In genomic region chr11:47171057-47171838, GRCh38 we compare ENCODE assay signal across 28 cellular contexts. TPM values are rescaled to one million over a fixed set of nuclear protein-coding genes. Genes with fewer than 3 reads are reported as not detected.
A peak's percentile ranks its signal among the peaks of the same experiment; 100 is the strongest.
DNase-seq lines count a peak whose midpoint lies in the region; ATAC-seq, FAIRE-seq and TF ChIP-seq lines count a peak whose summit lies in the region.
"Had no signal": no experiment of that assay in that cellular context is flagged by ENCODE, and none has a peak within 500 bp of the region (broad histone marks: within the 10 kb centered on the region; RNA-seq: fewer than 3 reads in every experiment).

No MANE protein-coding gene starts in this region.

- peak overlapping the region; percentile 69 for H3K27ac Mint-ChIP-seq in activated T-cell treated with anti-CD3 and anti-CD28 coated beads, Interleukin-2, amount 50 U/mL, for 72 hours
- H3K27ac Mint-ChIP-seq in T-helper 17 cell (peak overlapping the region; percentile 81), endothelial cell (ENCODE audit: unreplicated experiment) (no peak overlapping the region)
- H3K27ac Mint-ChIP-seq: neural progenitor cell had no signal

- H3K4me3 ChIP-seq in sigmoid colon = no peak overlapping the region
- H3K4me3 ChIP-seq in PC-9 = no peak overlapping the region
- H3K4me3 ChIP-seq: breast epithelium, coronary artery, GM12878, lower lobe of right lung, mucosa of descending colon, neural progenitor cell, prostate gland, SJSA1, suprapubic skin had no signal

- peaks cover 0 to 51% (median 40%) of the 10 kb centered on the region in 4 donors for H3K4me1 ChIP-seq in sigmoid colon
- peaks cover 7% of the 10 kb centered on the region for H3K4me1 ChIP-seq in PC-9 (replicated peaks; ENCODE audit: insufficient read depth)
- H3K4me1 ChIP-seq: BE2C, Caco-2 had no signal

- CTCF ChIA-PET in PC-9 (lab: Charles Lee) = no interaction called here

- no peak for FAIRE-seq in GM12891 (lab: Jason Lieb, UNC)
- FAIRE-seq: GM12878, H1, kidney, RCC 7860, urothelium cell line had no signal

- H4K20me1 ChIP-seq in PC-9 (ENCODE audit: insufficient read depth) = peaks cover 40% of the 10 kb centered on the region

- no TSS peak for BruUV-seq in PC-9 (replicated peaks; lab: Mats Ljungman, UMichigan)

- TF ChIP-seq CTCF in endothelial cell (IDR thresholded peaks at IDR 0.05; ENCODE audit: unreplicated experiment) = no peak
- TF ChIP-seq CTCF in sigmoid colon (IDR thresholded peaks at IDR 0.05) = no peak
- no peak for TF ChIP-seq CTCF in PC-9 (conservative IDR thresholded peaks at IDR 0.05)

- no peaks in the 10 kb centered on the region for H3K9me2 ChIP-seq in PC-9 (ENCODE audit: insufficient read depth)

- no peak for TF ChIP-seq EP300 in sigmoid colon (IDR thresholded peaks at IDR 0.05)

- no peak overlapping the region for H3K4me2 ChIP-seq in PC-9
- H3K4me2 ChIP-seq: neural progenitor cell had no signal

- H3F3A ChIP-seq in PC-9 (ENCODE audit: insufficient read depth, low read depth) = peaks cover 19% of the 10 kb centered on the region; the same call in 1 of the 2 replicates

- no peaks in the 10 kb centered on the region for H3K27me3 Mint-ChIP-seq in activated T-cell treated with anti-CD3 and anti-CD28 coated beads, Interleukin-2, amount 50 U/mL, for 72 hours (ENCODE audit: low read depth)
- H3K27me3 Mint-ChIP-seq in T-helper 17 cell (no peaks in the 10 kb centered on the region), endothelial cell (ENCODE audit: unreplicated experiment) (peaks cover 7% of the 10 kb centered on the region)

- no peak overlapping the region for H2AFZ ChIP-seq in PC-9
- H2AFZ ChIP-seq: neural progenitor cell had no signal

- H3K9me3 ChIP-seq in T-helper 17 cell (ENCODE audit: control insufficient read depth, low read length, poor library complexity, severe bottlenecking) (no peaks in the 10 kb centered on the region), sigmoid colon (no peaks in the 10 kb centered on the region), PC-9 (ENCODE audit: insufficient read depth, low read depth) (no peaks in the 10 kb centered on the region)
- H3K9me3 ChIP-seq: BE2C, breast epithelium, Caco-2, lower lobe of right lung, mucosa of descending colon, prostate gland, SJSA1, suprapubic skin had no signal

- peaks cover 30% of the 10 kb centered on the region for H3K4me1 Mint-ChIP-seq in activated T-cell treated with anti-CD3 and anti-CD28 coated beads, Interleukin-2, amount 50 U/mL, for 72 hours (ENCODE audit: low read depth)
- peaks cover 14% of the 10 kb centered on the region for H3K4me1 Mint-ChIP-seq in T-helper 17 cell
- H3K4me1 Mint-ChIP-seq in endothelial cell (ENCODE audit: unreplicated experiment) = peaks cover 20% of the 10 kb centered on the region

- H3K36me3 ChIP-seq in sigmoid colon (peaks cover 32 to 90% (median 63%) of the 10 kb centered on the region in 4 donors), PC-9 (ENCODE audit: low read depth) (peaks cover 43% of the 10 kb centered on the region)
- H3K36me3 ChIP-seq: neural progenitor cell had no signal

- H3K9me3 Mint-ChIP-seq in activated T-cell treated with anti-CD3 and anti-CD28 coated beads, Interleukin-2, amount 50 U/mL, for 72 hours = no peaks in the 10 kb centered on the region
- no peaks in the 10 kb centered on the region for H3K9me3 Mint-ChIP-seq in endothelial cell (ENCODE audit: unreplicated experiment)
- H3K9me3 Mint-ChIP-seq: neural progenitor cell had no signal

- POLR2A ChIA-PET in PC-9 (lab: Charles Lee; ENCODE audit: unreplicated experiment) = no interaction called here

- 88 to 92% methylated on average over 16 of the region's 16 CpGs for WGBS in sigmoid colon, 2 donors

- H3K79me2 ChIP-seq in PC-9 (ENCODE audit: low read depth) = peaks cover 42% of the 10 kb centered on the region

- peaks cover 2 to 3% of the 10 kb centered on the region in 2 donors for H3K36me3 Mint-ChIP-seq in activated T-cell treated with anti-CD3 and anti-CD28 coated beads, Interleukin-2, amount 50 U/mL, for 72 hours (ENCODE audit: insufficient read depth in 2 of 2)
- H3K36me3 Mint-ChIP-seq in T-helper 17 cell (ENCODE audit: low read depth) (peaks cover 4% of the 10 kb centered on the region), endothelial cell (ENCODE audit: low read depth, unreplicated experiment) (peaks cover 48% of the 10 kb centered on the region)

- DNase-seq in activated T-cell treated with anti-CD3 and anti-CD28 coated beads, Interleukin-2, amount 50 U/mL, for 72 hours = no peak
- DNase-seq in activated T-cell treated with anti-CD3 and anti-CD28 coated beads for 4 hours (no peak), T-helper 17 cell (no peak), endothelial cell (ENCODE audit: low spot score) (no peak), sigmoid colon (no peak), NCI-H1048 (lab: John Stamatoyannopoulos, UW) (no peak), PC-9 (no peak), GM12891 (ENCODE audit: insufficient read length, low spot score) (no peak)
- DNase-seq: activated CD4-positive, alpha-beta T cell treated with anti-CD3 and anti-CD28 coated beads for 1 hour; amniotic stem cell; BE2C; Caco-2; KBM-7; kidney; lower lobe of right lung; mucosa of descending colon; NCI-H2171; NCI-H510A treated with DMSO at 0.1 percent for 48 hours had no signal

- H3K4me3 Mint-ChIP-seq in activated T-cell treated with anti-CD3 and anti-CD28 coated beads, Interleukin-2, amount 50 U/mL, for 72 hours = no peak overlapping the region
- H3K4me3 Mint-ChIP-seq in T-helper 17 cell = no peak overlapping the region
- H3K4me3 Mint-ChIP-seq in endothelial cell (ENCODE audit: unreplicated experiment) = peak overlapping the region; percentile 48
- H3K4me3 Mint-ChIP-seq: neural progenitor cell had no signal

- H3K27ac ChIP-seq in sigmoid colon (peak overlapping the region; percentile 54 to 71 (median 68)), PC-9 (no peak overlapping the region)
- H3K27ac ChIP-seq: breast epithelium, coronary artery, lower lobe of right lung, neural progenitor cell, prostate gland, SJSA1, suprapubic skin had no signal

- ATAC-seq in activated T-cell treated with anti-CD3 and anti-CD28 coated beads, Interleukin-2, amount 50 U/mL, for 72 hours (replicated peaks in 1 of 2) = no peak
- no peak for ATAC-seq in T-helper 17 cell
- ATAC-seq: GM12878, lower lobe of right lung, mucosa of descending colon had no signal

- intact Hi-C loops in sigmoid colon (cut with DNase I) = no loop called here
- intact Hi-C loops in PC-9 (cut with micrococcal nuclease; ENCODE audit: unreplicated experiment) = no loop called here

- H3K27me3 ChIP-seq in sigmoid colon (no peaks in the 10 kb centered on the region), PC-9 (ENCODE audit: insufficient read depth, low read depth) (no peaks in the 10 kb centered on the region)
- H3K27me3 ChIP-seq: BE2C, breast epithelium, neural progenitor cell, SJSA1, suprapubic skin had no signal

- TF ChIP-seq POLR2A in sigmoid colon (IDR thresholded peaks at IDR 0.05) = no peak
- TF ChIP-seq POLR2A in GM12891 (IDR thresholded peaks at IDR 0.05; ENCODE audit: low read depth, low read length) = no peak

TF ChIP-seq in GM12891, 5 proteins besides CTCF, POLR2A, EP300 and RAD21:
- no peak for TF ChIP-seq TAF1 (IDR thresholded peaks at IDR 0.05; ENCODE audit: low read depth, low read length)
- TF ChIP-seq POLR2AphosphoS5 (IDR thresholded peaks at IDR 0.05; ENCODE audit: low read depth, low read length) = no peak
- TF ChIP-seq POU2F2 (IDR thresholded peaks at IDR 0.05; ENCODE audit: low read depth, low read length) = no peak
- TF ChIP-seq SPI1 (IDR thresholded peaks at IDR 0.05; ENCODE audit: low read depth, low read length) = no peak
- TF ChIP-seq PAX5 (IDR thresholded peaks at IDR 0.05; ENCODE audit: insufficient read depth, low read length, severe bottlenecking) = no peak

RNA-seq across cellular contexts. Expression of gene ARFGAP2, which starts 5.4 kb away (rescaled TPM):
- 10 to 100 TPM; 83.8 to 91.6 TPM for total RNA-seq in activated T-cell treated with anti-CD3 and anti-CD28 coated beads, Interleukin-2, amount 50 U/mL, for 72 hours
- total RNA-seq in T-helper 17 cell = 100 to 1,000 TPM; 181 to 189 TPM
- total RNA-seq in endothelial cell (ENCODE audit: unreplicated experiment) = 78.7 TPM
- total RNA-seq in sigmoid colon = 100 to 1,000 TPM in 3 of 4 donors, 10 to 100 TPM in 1; 85.0 to 185 (median 123) TPM
- 10 to 100 TPM; 46.8 to 81.1 (median 50.2) TPM for polyA plus RNA-seq in sigmoid colon
- 122 and 130 TPM in 2 replicates for total RNA-seq in PC-9 (2021)
- 48.9 TPM for polyA plus RNA-seq in GM12891 (2012; ENCODE audit: low read depth, missing spikeins)

RNA-seq across cellular contexts. Expression of gene PACSIN3, which starts 15.0 kb away (rescaled TPM):
- 10 to 100 TPM in 1 of 2 donors, 1 to 10 TPM in 1; 4.6 to 10.2 TPM for total RNA-seq in activated T-cell treated with anti-CD3 and anti-CD28 coated beads, Interleukin-2, amount 50 U/mL, for 72 hours
- total RNA-seq in T-helper 17 cell = 1 to 10 TPM in 1 of 2 donors, under 1 TPM in 1; 0.30 to 1.4 TPM
- 10.7 TPM for total RNA-seq in endothelial cell (ENCODE audit: unreplicated experiment)
- total RNA-seq in sigmoid colon = 10 to 100 TPM; 56.0 to 78.3 (median 73.5) TPM
- 1 to 10 TPM; 1.2 to 7.0 (median 4.8) TPM for polyA plus RNA-seq in sigmoid colon
- 113 and 114 TPM in 2 replicates for total RNA-seq in PC-9 (2021)
- 0.87 TPM for polyA plus RNA-seq in GM12891 (2012; ENCODE audit: low read depth, missing spikeins)

RNA-seq across cellular contexts. Expression of gene DDB2, which starts 43.5 kb away (rescaled TPM):
- total RNA-seq in activated T-cell treated with anti-CD3 and anti-CD28 coated beads, Interleukin-2, amount 50 U/mL, for 72 hours = 100 to 1,000 TPM; 306 to 397 TPM
- total RNA-seq in T-helper 17 cell = 10 to 100 TPM; 75.3 to 77.0 TPM
- 64.4 TPM for total RNA-seq in endothelial cell (ENCODE audit: unreplicated experiment)
- total RNA-seq in sigmoid colon = 10 to 100 TPM; 31.9 to 44.6 (median 32.3) TPM
- polyA plus RNA-seq in sigmoid colon = 10 to 100 TPM; 21.3 to 42.0 (median 21.6) TPM
- total RNA-seq in PC-9 (2021) = 72.3 and 85.2 TPM in 2 replicates
- 133 TPM for polyA plus RNA-seq in GM12891 (2012; ENCODE audit: low read depth, missing spikeins)
